In the genomic region with DNA sequence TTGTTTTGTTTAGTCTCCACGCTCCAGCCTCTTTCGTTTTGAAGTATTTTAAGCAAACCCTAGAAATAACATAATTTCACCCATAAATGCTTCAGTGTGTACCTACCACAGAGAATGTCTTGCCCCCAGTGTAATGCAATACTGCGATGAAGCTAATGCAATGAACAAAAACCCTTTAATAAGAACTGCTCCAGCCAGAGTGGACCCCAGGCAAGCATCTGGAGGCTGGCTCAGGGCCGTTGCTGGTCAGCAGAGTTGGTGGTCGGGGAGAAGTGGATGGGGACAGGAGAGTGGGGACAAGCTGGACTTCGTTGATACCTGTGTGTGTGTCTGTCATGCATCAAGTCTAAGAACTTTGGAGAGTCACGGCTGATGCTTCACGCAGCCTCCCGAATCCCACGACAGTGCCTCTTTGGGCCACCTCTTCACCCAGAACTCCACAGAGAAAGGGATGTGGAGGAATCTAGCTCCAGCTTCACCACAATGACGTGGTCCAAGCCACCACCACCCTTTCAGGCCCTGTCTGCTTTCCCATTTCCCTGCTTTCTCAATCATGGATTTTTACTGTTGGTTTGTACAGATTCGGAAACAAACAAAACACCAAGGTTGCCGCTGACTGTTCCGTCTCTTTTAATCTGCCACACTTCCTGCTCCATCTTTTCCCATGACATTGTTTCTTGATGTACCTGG, we compare ENCODE assay signal across 13 cellular contexts.
DNase-seq lines count a peak whose midpoint lies in the region; ATAC-seq and TF ChIP-seq lines count a peak whose summit lies in the region.
"Had no signal": no experiment of that assay in that cellular context is flagged by ENCODE, and none has a peak within 500 bp of the region (broad histone marks: within the 10 kb centered on the region; RNA-seq: fewer than 3 reads in every experiment).

No MANE protein-coding gene starts in this region.

- POLR2A ChIA-PET in MCF 10A (lab: Yijun Ruan, JAX): interaction anchor here (0.7 to 12.2 kb wide), 34 partner anchors 8 to 179 kb away, joined by 3 to 114 read pairs (median 5); no protein-coding TSS in a partner anchor
- POLR2A ChIA-PET in T-cell (lab: Charles Lee): no interaction called here

- H3K36me3 Mint-ChIP-seq in MCF 10A (ENCODE audit: insufficient read depth, unreplicated experiment): no peaks in the 10 kb centered on the region
- H3K36me3 Mint-ChIP-seq in T-helper 17 cell (ENCODE audit: low read depth): no peaks in the 10 kb centered on the region
- H3K36me3 Mint-ChIP-seq in T-cell: no peaks in the 10 kb centered on the region
- H3K36me3 Mint-ChIP-seq: stimulated activated naive B cell treated with anti-CD40 and anti-IgM and Interleukin-4, amounts not matched to agents 10 μg/mL and 1 μg/mL and 100 μg/mL, for 72 hours had no signal

- H3K4me1 Mint-ChIP-seq in MCF 10A (ENCODE audit: insufficient read depth, unreplicated experiment): peaks cover 42% of the 10 kb centered on the region
- peaks cover 2% of the 10 kb centered on the region for H3K4me1 Mint-ChIP-seq in T-helper 17 cell
- peaks cover 0 to 9% (median 0%) of the 10 kb centered on the region in 3 donors for H3K4me1 Mint-ChIP-seq in T-cell
- H3K4me1 Mint-ChIP-seq: stimulated activated naive B cell treated with anti-CD40 and anti-IgM and Interleukin-4, amounts not matched to agents 10 μg/mL and 1 μg/mL and 100 μg/mL, for 72 hours had no signal

- no peaks in the 10 kb centered on the region for H3K9me3 ChIP-seq in mesenchymal stem cell (ENCODE audit: control insufficient read depth, low read length)
- H3K9me3 ChIP-seq in suprapubic skin: no peaks in the 10 kb centered on the region
- H3K9me3 ChIP-seq in T-helper 17 cell (ENCODE audit: control insufficient read depth, low read length, poor library complexity, severe bottlenecking): no peaks in the 10 kb centered on the region

- no peak for TF ChIP-seq POLR2A in suprapubic skin (IDR thresholded peaks at IDR 0.05)

- peak overlapping the region; percentile 85 to 88 for H3K18ac ChIP-seq in mesenchymal stem cell (ENCODE audit: low read depth in 1 of 2, low read length in 2 of 2)

- H3K4me2 ChIP-seq in mesenchymal stem cell (ENCODE audit: low read length, poor library complexity, severe bottlenecking): no peak overlapping the region

- H3K79me1 ChIP-seq in mesenchymal stem cell (replicated peaks; ENCODE audit: low read length, poor library complexity, severe bottlenecking): no peaks in the 10 kb centered on the region

- no peak for TF ChIP-seq EP300 in suprapubic skin (IDR thresholded peaks at IDR 0.05)

- peak overlapping the region; percentile 12 for H2AK5ac ChIP-seq in mesenchymal stem cell (ENCODE audit: low read length, severe bottlenecking)

- H3K9me3 Mint-ChIP-seq in MCF 10A (ENCODE audit: unreplicated experiment) (no peaks in the 10 kb centered on the region), T-cell (no peaks in the 10 kb centered on the region)
- H3K9me3 Mint-ChIP-seq: activated T-cell treated with anti-CD3 and anti-CD28 coated beads, Interleukin-2, amount 50 U/mL, for 24 hours; stimulated activated naive B cell treated with anti-CD40 and anti-IgM and Interleukin-4, amounts not matched to agents 10 μg/mL and 1 μg/mL and 100 μg/mL, for 72 hours had no signal

- no peak overlapping the region for H3K23ac ChIP-seq in mesenchymal stem cell (ENCODE audit: low read length in 2 of 2)

- peak overlapping the region; percentile 64 to 92 for H2BK12ac ChIP-seq in mesenchymal stem cell (ENCODE audit: low read length in 2 of 2)

- H3K4me3 Mint-ChIP-seq in MCF 10A (ENCODE audit: unreplicated experiment) (peak overlapping the region; percentile 18), T-helper 17 cell (no peak overlapping the region), T-cell (no peak overlapping the region)
- H3K4me3 Mint-ChIP-seq: activated T-cell treated with anti-CD3 and anti-CD28 coated beads, Interleukin-2, amount 50 U/mL, for 24 hours; stimulated activated naive B cell treated with anti-CD40 and anti-IgM and Interleukin-4, amounts not matched to agents 10 μg/mL and 1 μg/mL and 100 μg/mL, for 72 hours had no signal

- H2BK120ac ChIP-seq in mesenchymal stem cell (ENCODE audit: low read depth, low read length): peak overlapping the region; percentile 90

- H3K27me3 ChIP-seq in mesenchymal stem cell (ENCODE audit: control insufficient read depth in 1 of 2, insufficient read depth in 1 of 2, low read length in 2 of 2) (no peaks in the 10 kb centered on the region), suprapubic skin (no peaks in the 10 kb centered on the region)

- H3K4me1 ChIP-seq in mesenchymal stem cell (ENCODE audit: control insufficient read depth, insufficient read depth, low read depth, low read length) (peaks cover 20% of the 10 kb centered on the region), suprapubic skin (peaks cover 35% of the 10 kb centered on the region)

- peak overlapping the region; percentile 42 to 75 for H3K4ac ChIP-seq in mesenchymal stem cell (ENCODE audit: low read depth in 1 of 2, low read length in 2 of 2)

- H4K8ac ChIP-seq in mesenchymal stem cell (ENCODE audit: low read length): peak overlapping the region; percentile 38

- no TSS peak for BruUV-seq in MCF 10A (replicated peaks; lab: Mats Ljungman, UMichigan)

- no peak for DNase-seq in HFF-Myc (ENCODE audit: extremely low read depth, low read depth)
- no peak for DNase-seq in MCF 10A (ENCODE audit: unreplicated experiment)
- DNase-seq in mesenchymal stem cell: peak; percentile 66
- no peak for DNase-seq in suprapubic skin (ENCODE audit: low spot score in 2 of 2)
- DNase-seq in NCI-H2171 treated with DMSO at 0.1 percent for 48 hours (lab: John Stamatoyannopoulos, UW): no peak
- no peak for DNase-seq in T-helper 17 cell
- DNase-seq in T-cell: no peak
- DNase-seq: activated T-cell treated with anti-CD3 and anti-CD28 coated beads, Interleukin-2, amount 50 U/mL, for 24 hours; hypothalamus; midbrain; NCI-H1694; stimulated activated naive B cell treated with anti-CD40 and anti-IgM and Interleukin-4, amounts not matched to agents 10 μg/mL and 1 μg/mL and 100 μg/mL, for 72 hours had no signal

- intact Hi-C loops in MCF 10A (cut with micrococcal nuclease): loop anchor here (2.0 kb wide), 1 partner anchor 104 kb away; no protein-coding TSS in a partner anchor

- no peaks in the 10 kb centered on the region for H3K27me3 Mint-ChIP-seq in MCF 10A (ENCODE audit: insufficient read depth, unreplicated experiment)
- H3K27me3 Mint-ChIP-seq in T-helper 17 cell: peaks cover 29% of the 10 kb centered on the region
- H3K27me3 Mint-ChIP-seq in T-cell: peaks cover 19 to 22% of the 10 kb centered on the region in 2 donors

- H3K36me3 ChIP-seq in mesenchymal stem cell (ENCODE audit: control insufficient read depth in 1 of 2, insufficient read depth in 2 of 2, low read depth in 1 of 2, low read length in 2 of 2) (no peaks in the 10 kb centered on the region), suprapubic skin (no peaks in the 10 kb centered on the region)

- TF ChIP-seq CTCF in HFF-Myc (IDR thresholded peaks at IDR 0.05; ENCODE audit: low read depth, low read length, missing control alignments) (no peak), MCF 10A (IDR thresholded peaks at IDR 0.05; ENCODE audit: unreplicated experiment) (no peak), suprapubic skin (IDR thresholded peaks at IDR 0.05) (no peak)

- peak overlapping the region in 1 of 2 experiments; percentile 68 for H3K14ac ChIP-seq in mesenchymal stem cell (ENCODE audit: low read length in 2 of 2)

- H2AFZ ChIP-seq in mesenchymal stem cell (ENCODE audit: low read depth, low read length): no peak overlapping the region

- ATAC-seq in T-helper 17 cell (no peak), T-cell (replicated peaks in 1 of 4) (no peak), HG02973 (IDR thresholded peaks at IDR 0.05; ENCODE audit: unreplicated experiment) (no peak)
- ATAC-seq: stimulated activated naive B cell treated with anti-CD40 and anti-IgM and Interleukin-4, amounts not matched to agents 10 μg/mL and 1 μg/mL and 100 μg/mL, for 72 hours had no signal

- 84% methylated on average over 14 of the region's 14 CpGs for WGBS in mesenchymal stem cell
- 79% methylated on average over 14 of the region's 14 CpGs for WGBS in suprapubic skin

- H3K9ac ChIP-seq in mesenchymal stem cell (ENCODE audit: low read length): peak overlapping the region; percentile 75

- CTCF ChIA-PET in MCF 10A (lab: Yijun Ruan, JAX): interaction anchor here (0.6 to 1.9 kb wide), 10 partner anchors 11 to 160 kb away, joined by 3 to 8 read pairs (median 3); no protein-coding TSS in a partner anchor
- CTCF ChIA-PET in T-cell (lab: Charles Lee): no interaction called here

- peak overlapping the region; percentile 85 for H3K27ac ChIP-seq in mesenchymal stem cell (ENCODE audit: low read length, poor library complexity, severe bottlenecking)
- peak overlapping the region; percentile 82 for H3K27ac ChIP-seq in suprapubic skin

- H2BK5ac ChIP-seq in mesenchymal stem cell (ENCODE audit: low read depth, low read length, poor library complexity, severe bottlenecking): no peak overlapping the region

- H3K27ac Mint-ChIP-seq in MCF 10A (ENCODE audit: low read depth, unreplicated experiment): peak overlapping the region; percentile 61
- H3K27ac Mint-ChIP-seq in T-helper 17 cell: no peak overlapping the region
- H3K27ac Mint-ChIP-seq in T-cell: no peak overlapping the region
- H3K27ac Mint-ChIP-seq: activated T-cell treated with anti-CD3 and anti-CD28 coated beads, Interleukin-2, amount 50 U/mL, for 24 hours; stimulated activated naive B cell treated with anti-CD40 and anti-IgM and Interleukin-4, amounts not matched to agents 10 μg/mL and 1 μg/mL and 100 μg/mL, for 72 hours had no signal

- peak overlapping the region; percentile 58 for H2BK15ac ChIP-seq in mesenchymal stem cell (ENCODE audit: low read depth, poor library complexity, severe bottlenecking)

- H3K4me3 ChIP-seq in HFF-Myc (replicated peaks; ENCODE audit: low read depth, low read length) (peak overlapping the region; percentile 15), mesenchymal stem cell (ENCODE audit: insufficient read depth in 1 of 2, low read depth in 1 of 2, low read length in 2 of 2) (peak overlapping the region in 1 of 2 experiments; percentile 60), suprapubic skin (no peak overlapping the region)

- H4K91ac ChIP-seq in mesenchymal stem cell (ENCODE audit: low read length): peak overlapping the region; percentile 77
